In genomic region chr12:85363382-85364190, GRCh38 we compare ENCODE assay signal across 20 cellular contexts.
"Had no signal": no experiment of that assay in that cellular context is flagged by ENCODE, and none has a peak within 500 bp of the region (broad histone marks: within the 10 kb centered on the region; RNA-seq: fewer than 3 reads in every experiment).

No MANE protein-coding gene starts in this region.

- H3K4me1 Mint-ChIP-seq: activated CD8-positive, alpha-beta memory T cell treated with anti-CD3 and anti-CD28 coated beads, Interleukin-2, amount 10 ng/mL, durations not matched to agents 7 days and 5 days; activated naive CD4-positive, alpha-beta T cell treated with anti-CD3 and anti-CD28 coated beads, Interleukin-2, amount 50 U/mL, for 24 hours; naive B cell; stimulated activated memory B cell treated with anti-CD40 and anti-IgM and Interleukin-4, amounts not matched to agents 10 μg/mL and 1 μg/mL and 100 μg/mL, for 72 hours had no signal

- H3K27ac ChIP-seq: heart left ventricle, lower lobe of right lung, right atrium auricular region had no signal

- H3K36me3 ChIP-seq: heart left ventricle, lower lobe of right lung, right atrium auricular region had no signal

- H3K27me3 ChIP-seq: heart left ventricle, right atrium auricular region had no signal

- H3K27ac Mint-ChIP-seq: activated CD8-positive, alpha-beta memory T cell treated with anti-CD3 and anti-CD28 coated beads, Interleukin-2, amount 10 ng/mL, durations not matched to agents 7 days and 5 days; activated naive CD4-positive, alpha-beta T cell treated with anti-CD3 and anti-CD28 coated beads, Interleukin-2, amount 50 U/mL, for 24 hours; activated T-cell treated with anti-CD3 and anti-CD28 coated beads, Interleukin-2, amount 50 U/mL, for 24 hours; naive B cell; stimulated activated memory B cell treated with anti-CD40 and anti-IgM and Interleukin-4, amounts not matched to agents 10 μg/mL and 1 μg/mL and 100 μg/mL, for 72 hours had no signal

- H3K4me1 ChIP-seq: heart left ventricle, lower lobe of right lung, right atrium auricular region had no signal

- H3K36me3 Mint-ChIP-seq: activated CD8-positive, alpha-beta memory T cell treated with anti-CD3 and anti-CD28 coated beads, Interleukin-2, amount 10 ng/mL, durations not matched to agents 7 days and 5 days; activated naive CD4-positive, alpha-beta T cell treated with anti-CD3 and anti-CD28 coated beads, Interleukin-2, amount 50 U/mL, for 24 hours; naive B cell; stimulated activated memory B cell treated with anti-CD40 and anti-IgM and Interleukin-4, amounts not matched to agents 10 μg/mL and 1 μg/mL and 100 μg/mL, for 72 hours had no signal

- H3K4me3 ChIP-seq: heart left ventricle, lower lobe of right lung, right atrium auricular region, smooth muscle cell had no signal

- DNase-seq: activated CD4-positive, alpha-beta T cell treated with anti-CD3 and anti-CD28 coated beads for 1 hour; activated CD4-positive, alpha-beta T cell treated with anti-CD3 and anti-CD28 coated beads, Interleukin-2, amount 50 U/mL, for 48 hours; activated CD8-positive, alpha-beta memory T cell treated with anti-CD3 and anti-CD28 coated beads, Interleukin-2, amount 10 ng/mL, durations not matched to agents 7 days and 5 days; activated effector memory CD4-positive, alpha-beta T cell treated with Interleukin-2 at 50 U/mL for 16 hours; activated T-cell treated with anti-CD3 and anti-CD28 coated beads, Interleukin-2, amount 50 U/mL, for 24 hours; amygdala; caudate nucleus; cortex of kidney; erythroblast; foreskin melanocyte; lower lobe of right lung; naive B cell; SHP77 treated with DMSO at 0.1 percent for 48 hours; T-helper 2 cell; trophoblast cell had no signal

- H3K27me3 Mint-ChIP-seq: activated CD8-positive, alpha-beta memory T cell treated with anti-CD3 and anti-CD28 coated beads, Interleukin-2, amount 10 ng/mL, durations not matched to agents 7 days and 5 days; activated naive CD4-positive, alpha-beta T cell treated with anti-CD3 and anti-CD28 coated beads, Interleukin-2, amount 50 U/mL, for 24 hours; activated T-cell treated with anti-CD3 and anti-CD28 coated beads, Interleukin-2, amount 50 U/mL, for 24 hours; naive B cell; stimulated activated memory B cell treated with anti-CD40 and anti-IgM and Interleukin-4, amounts not matched to agents 10 μg/mL and 1 μg/mL and 100 μg/mL, for 72 hours had no signal

- H3K4me3 Mint-ChIP-seq: activated CD8-positive, alpha-beta memory T cell treated with anti-CD3 and anti-CD28 coated beads, Interleukin-2, amount 10 ng/mL, durations not matched to agents 7 days and 5 days; activated naive CD4-positive, alpha-beta T cell treated with anti-CD3 and anti-CD28 coated beads, Interleukin-2, amount 50 U/mL, for 24 hours; activated T-cell treated with anti-CD3 and anti-CD28 coated beads, Interleukin-2, amount 50 U/mL, for 24 hours; naive B cell; stimulated activated memory B cell treated with anti-CD40 and anti-IgM and Interleukin-4, amounts not matched to agents 10 μg/mL and 1 μg/mL and 100 μg/mL, for 72 hours had no signal
